ENCODE assay signal across 8 cellular contexts in the genomic region with DNA sequence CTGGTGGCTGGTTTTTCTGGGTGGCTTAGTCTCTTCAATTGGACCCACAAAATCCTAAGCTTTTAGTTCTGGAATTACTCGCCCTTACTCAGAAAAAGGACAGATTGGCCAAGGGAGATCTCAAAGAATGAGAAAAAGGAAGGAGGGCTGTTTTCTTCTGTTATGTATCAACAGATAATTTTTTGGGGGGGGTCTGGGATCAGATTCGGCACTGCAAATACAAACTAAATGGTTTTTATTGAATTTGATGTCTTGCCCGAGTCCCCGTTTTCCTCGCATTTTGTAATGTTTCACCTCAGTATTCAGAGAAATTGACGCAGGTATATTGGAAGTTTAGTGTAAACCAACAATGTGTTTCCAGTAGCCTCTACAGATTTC. TPM values are rescaled to one million over a fixed set of nuclear protein-coding genes. Genes with fewer than 3 reads are reported as not detected.
DNase-seq lines count a peak whose midpoint lies in the region; ATAC-seq and TF ChIP-seq lines count a peak whose summit lies in the region.

No MANE protein-coding gene starts in this region.

- ATAC-seq in left lung (no peak), GM21381 (IDR thresholded peaks at IDR 0.05; ENCODE audit: unreplicated experiment) (no peak)

- H3K36me3 Mint-ChIP-seq in activated CD4-positive, alpha-beta T cell treated with anti-CD3 and anti-CD28 coated beads, Interleukin-2, amount 10 ng/mL, durations not matched to agents 7 days and 5 days (ENCODE audit: low read depth) = peaks cover 18% of the 10 kb centered on the region

- intact Hi-C loops in left lung (cut with DNase I) = no loop called here

- peaks cover 33% of the 10 kb centered on the region for H3K4me1 Mint-ChIP-seq in activated CD4-positive, alpha-beta T cell treated with anti-CD3 and anti-CD28 coated beads, Interleukin-2, amount 10 ng/mL, durations not matched to agents 7 days and 5 days

- H3K27ac Mint-ChIP-seq in activated CD4-positive, alpha-beta T cell treated with anti-CD3 and anti-CD28 coated beads, Interleukin-2, amount 10 ng/mL, durations not matched to agents 7 days and 5 days = peak overlapping the region; percentile 92

- H3K27me3 Mint-ChIP-seq in activated CD4-positive, alpha-beta T cell treated with anti-CD3 and anti-CD28 coated beads, Interleukin-2, amount 10 ng/mL, durations not matched to agents 7 days and 5 days = peaks cover 3% of the 10 kb centered on the region

- peaks cover 9% of the 10 kb centered on the region for H3K4me1 ChIP-seq in adipocyte (ENCODE audit: control insufficient read depth, insufficient read depth, low read length)
- H3K4me1 ChIP-seq in left lung = peaks cover 3 to 43% of the 10 kb centered on the region in 2 donors
- H3K4me1 ChIP-seq in thymus (ENCODE audit: control insufficient read depth, insufficient read depth, low read length) = peaks cover 3% of the 10 kb centered on the region

- no peak for DNase-seq in activated CD4-positive, alpha-beta T cell treated with anti-CD3 and anti-CD28 coated beads, Interleukin-2, amount 10 ng/mL, durations not matched to agents 7 days and 5 days
- DNase-seq in activated CD4-positive, alpha-beta T cell treated with anti-CD3 and anti-CD28 coated beads for 1 hour = no peak
- DNase-seq in adipocyte (ENCODE audit: low read depth) (no peak), left lung (no peak)
- DNase-seq in stimulated activated CD4-positive, alpha-beta T cell treated with anti-CD3 and anti-CD28 coated beads, Interleukin-4, amount 100 ng/mL, for 24 hours = no peak
- no peak for DNase-seq in stimulated activated CD4-positive, alpha-beta T cell treated with anti-CD3 and anti-CD28 coated beads, Interleukin-2, amount 100 ng/mL, for 48 hours

- peak overlapping the region; percentile 97 for H3K9ac ChIP-seq in adipocyte (ENCODE audit: low read length)

- H3K27ac ChIP-seq in left lung (peak overlapping the region; percentile 79 to 91), thymus (ENCODE audit: low read depth) (peak overlapping the region; percentile 73)

- POLR2A ChIA-PET in activated CD4-positive, alpha-beta T cell treated with anti-CD3 and anti-CD28 coated beads, Interleukin-2, amount 10 ng/mL, durations not matched to agents 7 days and 5 days (lab: Charles Lee) = no interaction called here

- H3K4me3 Mint-ChIP-seq in activated CD4-positive, alpha-beta T cell treated with anti-CD3 and anti-CD28 coated beads, Interleukin-2, amount 10 ng/mL, durations not matched to agents 7 days and 5 days = peak overlapping the region; percentile 93

- H3K4me3 ChIP-seq in adipocyte (ENCODE audit: low read length) (peak overlapping the region; percentile 100), left lung (peak overlapping the region; percentile 99 to 100), thymus (ENCODE audit: low read length) (peak overlapping the region; percentile 83)

- H3K36me3 ChIP-seq in adipocyte (ENCODE audit: control insufficient read depth, insufficient read depth, low read length, severe bottlenecking) (peaks cover 12% of the 10 kb centered on the region), left lung (peaks cover 0 to 14% of the 10 kb centered on the region in 2 donors), thymus (ENCODE audit: control insufficient read depth, insufficient read depth) (peaks cover 6% of the 10 kb centered on the region)

- CTCF ChIA-PET in activated CD4-positive, alpha-beta T cell treated with anti-CD3 and anti-CD28 coated beads, Interleukin-2, amount 10 ng/mL, durations not matched to agents 7 days and 5 days (lab: Charles Lee) = no interaction called here

- H3K9me3 ChIP-seq in adipocyte (ENCODE audit: control insufficient read depth, low read length) (no peaks in the 10 kb centered on the region), left lung (no peaks in the 10 kb centered on the region), thymus (ENCODE audit: control insufficient read depth) (no peaks in the 10 kb centered on the region)

- no peaks in the 10 kb centered on the region for H3K9me3 Mint-ChIP-seq in activated CD4-positive, alpha-beta T cell treated with anti-CD3 and anti-CD28 coated beads, Interleukin-2, amount 10 ng/mL, durations not matched to agents 7 days and 5 days

- H3K27me3 ChIP-seq in adipocyte (replicated peaks; ENCODE audit: control insufficient read depth, insufficient read depth, low read length) (no peaks in the 10 kb centered on the region), left lung (no peaks in the 10 kb centered on the region), thymus (ENCODE audit: control insufficient read depth, insufficient read depth) (no peaks in the 10 kb centered on the region)

- WGBS in thymus = 26% methylated on average over 6 of the region's 6 CpGs

- no peak for TF ChIP-seq CTCF in left lung (IDR thresholded peaks at IDR 0.05)

RNA-seq across cellular contexts. Expression of gene YIPF4, which starts 0.8 kb away (rescaled TPM):
- 10 to 100 TPM; 23.1 to 39.9 TPM for total RNA-seq in activated CD4-positive, alpha-beta T cell treated with anti-CD3 and anti-CD28 coated beads, Interleukin-2, amount 10 ng/mL, durations not matched to agents 7 days and 5 days
- 10 to 100 TPM; 50.5 to 61.5 TPM for total RNA-seq in left lung
- polyA plus RNA-seq in thymus = 29.9 TPM

RNA-seq across cellular contexts. Expression of gene NLRC4, which starts 13.8 kb away (rescaled TPM):
- not detected for total RNA-seq in activated CD4-positive, alpha-beta T cell treated with anti-CD3 and anti-CD28 coated beads, Interleukin-2, amount 10 ng/mL, durations not matched to agents 7 days and 5 days
- 10 to 100 TPM in 1 of 2 donors, 1 to 10 TPM in 1; 6.8 to 21.9 TPM for total RNA-seq in left lung
- polyA plus RNA-seq in thymus = 2.9 TPM

Comparison
In these comparisons a context has a peak if more than half of its experiments do, and no peak if none do; other contexts are left out.
1. RNA of gene NLRC4, which starts 13.8 kb away (total RNA-seq): 6.8 to 21.9 TPM in left lung; not detected in activated CD4-positive, alpha-beta T cell treated with anti-CD3 and anti-CD28 coated beads, Interleukin-2, amount 10 ng/mL, durations not matched to agents 7 days and 5 days; every median in the first group is over 4 times any median in the second.
2. Peak in every context shown above with its lines, with median percentiles within 50 percentile points of each other: H3K4me3 ChIP-seq.